ENCODE assay signal across 1 cellular context in genomic region chr12:6943719-6944380, GRCh38.
A peak's percentile ranks its signal among the peaks of the same experiment; 100 is the strongest.
TF ChIP-seq lines count a peak whose summit lies in the region.

Gene C12orf57 (plus strand): TSS chr12:6944022. CDS start chr12:6944122, 100 bp downstream.
Gene RNU7-1 (plus strand): TSS chr12:6943816.

TF ChIP-seq in GM12878, 131 proteins besides CTCF, POLR2A, EP300 and RAD21 (continued from another document and continues in another):
- peak; percentile 100 for TF ChIP-seq CBFB (IDR thresholded peaks at IDR 0.05; ENCODE audit: low read depth)
- TF ChIP-seq CEBPZ (IDR thresholded peaks at IDR 0.05; ENCODE audit: low read depth, low read length), result no peak; the same call in 1 of the 2 replicates
- TF ChIP-seq RELB (IDR thresholded peaks at IDR 0.05; ENCODE audit: low read depth), result peak; percentile 60
- peak; percentile 95 for TF ChIP-seq LARP7 (IDR thresholded peaks at IDR 0.05)
- peak; percentile 35; the same call in 1 of the 2 replicates for TF ChIP-seq REST (IDR thresholded peaks at IDR 0.05; ENCODE audit: low read depth, low read length)
- no peak for TF ChIP-seq IRF5 (IDR thresholded peaks at IDR 0.05; ENCODE audit: borderline replicate concordance)
- TF ChIP-seq NFXL1 (IDR thresholded peaks at IDR 0.05; ENCODE audit: borderline replicate concordance), result no peak
- TF ChIP-seq MAX (IDR thresholded peaks at IDR 0.05; ENCODE audit: low read depth, low read length), result 0 out of 2 replicates have a peak, but pooled peaks have one; percentile 20
- TF ChIP-seq ZNF622 (IDR thresholded peaks at IDR 0.05), result no peak
- peak; percentile 88 for TF ChIP-seq YY1 (IDR thresholded peaks at IDR 0.05; ENCODE audit: low read depth, low read length)
- TF ChIP-seq EGR1 (IDR thresholded peaks at IDR 0.05; ENCODE audit: borderline replicate concordance in 1 of 2, low read depth in 2 of 2, low read length in 2 of 2), result peak in 1 of 2 experiments; percentile 76; a peak in 1 of 3 replicates
- TF ChIP-seq CEBPB (IDR thresholded peaks at IDR 0.05; ENCODE audit: borderline replicate concordance in 1 of 2, low read depth in 2 of 2, low read length in 2 of 2), result no peak
- TF ChIP-seq MYB (IDR thresholded peaks at IDR 0.05; ENCODE audit: borderline replicate concordance, low read depth, low read length), result peak; percentile 94
- no peak for TF ChIP-seq SP1 (IDR thresholded peaks at IDR 0.05; ENCODE audit: low read depth, low read length)
- TF ChIP-seq NBN (IDR thresholded peaks at IDR 0.05), result peak; percentile 98
- peak; percentile 80; the same call in 1 of the 2 replicates for TF ChIP-seq RB1 (IDR thresholded peaks at IDR 0.05; ENCODE audit: borderline replicate concordance)
- TF ChIP-seq MTA2 (IDR thresholded peaks at IDR 0.05; ENCODE audit: low read depth), result peak; percentile 49; the same call in 1 of the 2 replicates
- TF ChIP-seq ZZZ3 (IDR thresholded peaks at IDR 0.05; ENCODE audit: control insufficient read depth, insufficient read length, low read depth), result no peak
- peak; percentile 72 for TF ChIP-seq MXI1 (IDR thresholded peaks at IDR 0.05; ENCODE audit: low read depth, low read length)
- TF ChIP-seq GATAD2B (conservative IDR thresholded peaks at IDR 0.05; ENCODE audit: low read depth), result no peak
- no peak for TF ChIP-seq CBX3 (IDR thresholded peaks at IDR 0.05; ENCODE audit: borderline replicate concordance, low read depth)
- TF ChIP-seq SMAD1 (IDR thresholded peaks at IDR 0.05; ENCODE audit: low read depth, partially characterized antibody), result peak; percentile 100
- TF ChIP-seq SUPT20H (IDR thresholded peaks at IDR 0.05; ENCODE audit: borderline replicate concordance, control insufficient read depth, low read depth, low read length), result no peak
- no peak for TF ChIP-seq HDAC2 (IDR thresholded peaks at IDR 0.05)
- no peak for TF ChIP-seq RUNX3 (IDR thresholded peaks at IDR 0.05; ENCODE audit: low read length)
- TF ChIP-seq ELK1 (IDR thresholded peaks at IDR 0.05; ENCODE audit: low read depth, low read length), result peak; percentile 77
- TF ChIP-seq USF1 (IDR thresholded peaks at IDR 0.05; ENCODE audit: borderline replicate concordance, extremely low read length, insufficient read depth, low read depth, low read length), result no peak
- TF ChIP-seq KDM1A (IDR thresholded peaks at IDR 0.05; ENCODE audit: borderline replicate concordance), result no peak
- 0 out of 2 replicates have a peak, but pooled peaks have one; percentile 61 for TF ChIP-seq ZNF592 (IDR thresholded peaks at IDR 0.05)
- TF ChIP-seq YBX1 (IDR thresholded peaks at IDR 0.05), result 0 out of 2 replicates have a peak, but pooled peaks have one; percentile 25
- peak; percentile 71 for TF ChIP-seq NKRF (conservative IDR thresholded peaks at IDR 0.05)
- peak; percentile 96 for TF ChIP-seq PAX5 (IDR thresholded peaks at IDR 0.05; ENCODE audit: borderline replicate concordance, low read depth, low read length)
- peak; percentile 52; the same call in 1 of the 2 replicates for TF ChIP-seq NR2C1 (IDR thresholded peaks at IDR 0.05)
